Comparison of ENCODE assay signal across 22 cellular contexts in the genomic region with DNA sequence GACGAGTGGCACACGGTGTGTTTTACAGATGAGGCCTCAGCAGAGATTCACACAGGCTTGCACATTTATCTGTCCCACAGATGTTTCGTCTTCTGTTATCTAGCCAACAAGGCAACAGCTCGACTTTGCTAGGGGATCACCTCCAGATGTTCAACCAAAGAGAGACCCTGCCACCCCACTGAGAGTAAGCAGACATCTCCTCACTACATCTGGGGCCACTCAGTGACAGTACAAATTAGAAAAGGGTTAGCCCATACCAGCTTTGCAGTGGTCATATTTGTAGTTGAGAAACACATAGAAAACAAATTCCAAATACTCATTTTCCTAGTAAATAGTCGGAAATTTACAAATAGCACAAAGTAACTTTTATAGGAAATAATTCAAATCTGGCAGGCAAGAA.
"Had no signal": no experiment of that assay in that cellular context is flagged by ENCODE, and none has a peak within 500 bp of the region (broad histone marks: within the 10 kb centered on the region; RNA-seq: fewer than 3 reads in every experiment).

No MANE protein-coding gene starts in this region.

- H3K4me3 Mint-ChIP-seq: naive B cell; nephron; stimulated activated memory B cell treated with anti-CD40 and anti-IgM and Interleukin-4, amounts not matched to agents 10 μg/mL and 1 μg/mL and 100 μg/mL, for 72 hours; stimulated activated naive CD8-positive, alpha-beta T cell treated with anti-CD3 and anti-CD28 coated beads, Interleukin-15, Interleukin-2, amounts not matched to agents 100 ng/mL and 50 ng/mL, for 24 hours had no signal

- H3K27ac ChIP-seq: dorsolateral prefrontal cortex, foreskin keratinocyte, hepatocyte, left ventricle myocardium inferior, spleen, testis had no signal

- H3K27ac Mint-ChIP-seq: nephron; stimulated activated naive CD8-positive, alpha-beta T cell treated with anti-CD3 and anti-CD28 coated beads, Interleukin-15, Interleukin-2, amounts not matched to agents 100 ng/mL and 50 ng/mL, for 24 hours had no signal

- H3K27me3 ChIP-seq: dorsolateral prefrontal cortex, foreskin keratinocyte, hepatocyte, spleen, testis had no signal

- H3K9me3 Mint-ChIP-seq: naive B cell; stimulated activated memory B cell treated with anti-CD40 and anti-IgM and Interleukin-4, amounts not matched to agents 10 μg/mL and 1 μg/mL and 100 μg/mL, for 72 hours; stimulated activated naive CD8-positive, alpha-beta T cell treated with anti-CD3 and anti-CD28 coated beads, Interleukin-15, Interleukin-2, amounts not matched to agents 100 ng/mL and 50 ng/mL, for 24 hours had no signal

- ATAC-seq: foreskin keratinocyte; left cardiac atrium; sciatic nerve; stimulated activated memory B cell treated with anti-CD40 and anti-IgM and Interleukin-4, amounts not matched to agents 10 μg/mL and 1 μg/mL and 100 μg/mL, for 72 hours had no signal

- H3K9me3 ChIP-seq: left ventricle myocardium inferior, spleen, testis had no signal

- H3K27me3 Mint-ChIP-seq: naive B cell; stimulated activated memory B cell treated with anti-CD40 and anti-IgM and Interleukin-4, amounts not matched to agents 10 μg/mL and 1 μg/mL and 100 μg/mL, for 72 hours; stimulated activated naive CD8-positive, alpha-beta T cell treated with anti-CD3 and anti-CD28 coated beads, Interleukin-15, Interleukin-2, amounts not matched to agents 100 ng/mL and 50 ng/mL, for 24 hours had no signal

- DNase-seq: cortex of kidney; dorsolateral prefrontal cortex; effector CD8-positive, alpha-beta T cell; foreskin keratinocyte; head of caudate nucleus; kidney; left cardiac atrium; left ventricle myocardium inferior; mesenchymal stem cell; naive B cell; stimulated activated CD4-positive, alpha-beta T cell treated with anti-CD3 and anti-CD28 coated beads, Interleukin-15, amount 100 ng/mL, for 24 hours; stimulated activated CD4-positive, alpha-beta T cell treated with anti-CD3 and anti-CD28 coated beads, Interleukin-1b, Interleukin-23, amount 100 ng/mL, for 48 hours; stimulated activated CD4-positive, alpha-beta T cell treated with anti-CD3 and anti-CD28 coated beads, Interleukin-4, amount 100 ng/mL, for 24 hours; testis; trophoblast cell had no signal

- H3K4me3 ChIP-seq: dorsolateral prefrontal cortex, hepatocyte, left ventricle myocardium inferior, lung, spleen, testis had no signal

- H3K4me1 ChIP-seq: foreskin keratinocyte, testis had no signal
